Comparison of ENCODE assay signal across 8 cellular contexts in genomic region chr11:35138949-35139881, GRCh38.
DNase-seq lines count a peak whose midpoint lies in the region; ATAC-seq and TF ChIP-seq lines count a peak whose summit lies in the region.

Gene CD44, plus strand, starts transcription at chr11:35139171. Its CDS starts 133 bp downstream, at chr11:35139304.

- peak; percentile 63 for DNase-seq in DMS114 treated with DMSO at 0.1 percent for 48 hours (lab: John Stamatoyannopoulos, UW; ENCODE audit: unreplicated experiment)
- peak; percentile 88 for DNase-seq in NB4 (ENCODE audit: low read depth)
- DNase-seq in activated CD4-positive, alpha-beta T cell treated with anti-CD3 and anti-CD28 coated beads, Interleukin-2, amount 50 U/mL, for 4 hours, result peak; percentile 81 to 84
- DNase-seq in ecto neural progenitor cell (ENCODE audit: low spot score), result peak; percentile 67
- DNase-seq in medulla oblongata (ENCODE audit: extremely low spot score), result peak; percentile 72
- peak; percentile 75 for DNase-seq in stimulated activated CD8-positive, alpha-beta memory T cell treated with anti-CD3 and anti-CD28 coated beads, Interleukin-12 subunit alpha, Interleukin-12 subunit beta, amount 100 ng/mL, for 4 hours (ENCODE audit: low read depth)
- DNase-seq in NCI-H1092 (lab: John Stamatoyannopoulos, UW), result no peak

- peak; percentile 32 for ATAC-seq in GM21723 (IDR thresholded peaks at IDR 0.05; ENCODE audit: unreplicated experiment)

- H3K4me3 ChIP-seq in NB4 (ENCODE audit: low read depth, low read length), result peak within 1 kb of the TSS; percentile 89

- TF ChIP-seq POLR2A in NB4 (IDR thresholded peaks at IDR 0.05; ENCODE audit: extremely low read depth, insufficient read length), result peak; percentile 75

- TF ChIP-seq CTCF in NB4 (IDR thresholded peaks at IDR 0.05; ENCODE audit: low read depth, low read length), result no peak
